In genomic region chr3:69999191-70000027, GRCh38 we compare ENCODE assay signal across 10 cellular contexts. TPM values are rescaled to one million over a fixed set of nuclear protein-coding genes. Genes with fewer than 3 reads are reported as not detected.
DNase-seq lines count a peak whose midpoint lies in the region; ATAC-seq, FAIRE-seq and TF ChIP-seq lines count a peak whose summit lies in the region.
"Had no signal": no experiment of that assay in that cellular context is flagged by ENCODE, and none has a peak within 500 bp of the region (broad histone marks: within the 10 kb centered on the region; RNA-seq: fewer than 3 reads in every experiment).

SAMMSON (plus strand) TSS chr3:69999733.

- H3K27ac ChIP-seq in PC-9, result no peak within 1 kb of the TSS
- peak within 1 kb of the TSS; percentile 3 to 57 (median 25) for H3K27ac ChIP-seq in pancreas

- DNase-seq in DMS53 (lab: John Stamatoyannopoulos, UW), result peak; percentile 90
- no peak for DNase-seq in PC-9
- peak; percentile 11 for DNase-seq in epithelial cell of esophagus (ENCODE audit: low read depth)
- DNase-seq in pancreas, result peak in 1 of 6 donors; percentile 3
- DNase-seq in D721Med (ENCODE audit: insufficient read length, low spot score), result no peak
- no peak for DNase-seq in G401 (ENCODE audit: low spot score)
- DNase-seq in cerebellum (ENCODE audit: low spot score), result no peak
- DNase-seq: activated CD8-positive, alpha-beta T cell treated with anti-CD3 and anti-CD28 coated beads for 36 hours; GDM1 had no signal

- ATAC-seq in pancreas (peak; percentile 28 to 63 (median 56)), HG03520 (IDR thresholded peaks at IDR 0.05; ENCODE audit: unreplicated experiment) (no peak)
- ATAC-seq: activated CD8-positive, alpha-beta T cell treated with anti-CD3 and anti-CD28 coated beads for 36 hours had no signal

- POLR2A ChIA-PET in PC-9 (lab: Charles Lee; ENCODE audit: unreplicated experiment), result no interaction called here

- H3K4me2 ChIP-seq in PC-9, result peak within 1 kb of the TSS; percentile 44

- no peaks in the 10 kb centered on the region for H3K4me1 ChIP-seq in PC-9 (replicated peaks; ENCODE audit: insufficient read depth)
- no peaks in the 10 kb centered on the region for H3K4me1 ChIP-seq in pancreas

- in situ Hi-C loops in G401 (cut with HindIII; ENCODE audit: low sequenced_read_pairs), result no loop called here

- H3F3A ChIP-seq in PC-9 (ENCODE audit: insufficient read depth, low read depth), result no peaks in the 10 kb centered on the region

- H3K9me2 ChIP-seq in PC-9 (ENCODE audit: insufficient read depth), result no peaks in the 10 kb centered on the region

- no peaks in the 10 kb centered on the region for H3K79me2 ChIP-seq in PC-9 (ENCODE audit: low read depth)

- H3K27me3 ChIP-seq in PC-9 (ENCODE audit: insufficient read depth, low read depth) (peaks cover 29% of the 10 kb centered on the region), pancreas (no peaks in the 10 kb centered on the region)

- no TSS peak for BruUV-seq in PC-9 (replicated peaks; lab: Mats Ljungman, UMichigan)

- intact Hi-C loops in PC-9 (cut with micrococcal nuclease; ENCODE audit: unreplicated experiment), result no loop called here
- intact Hi-C loops in pancreas (cut with DNase I), result no loop called here

- H3K36me3 ChIP-seq in PC-9 (ENCODE audit: low read depth) (no peaks in the 10 kb centered on the region), pancreas (no peaks in the 10 kb centered on the region)

- H3K9me3 ChIP-seq in PC-9 (ENCODE audit: insufficient read depth, low read depth), result no peaks in the 10 kb centered on the region
- no peaks in the 10 kb centered on the region for H3K9me3 ChIP-seq in pancreas

- H4K20me1 ChIP-seq in PC-9 (ENCODE audit: insufficient read depth), result no peaks in the 10 kb centered on the region

- 80 to 84% methylated on average over 28 of the region's 28 CpGs for WGBS in pancreas, 2 donors

- FAIRE-seq in pancreas (lab: Jason Lieb, UNC), result peak; percentile 13
- FAIRE-seq in D721Med (lab: Jason Lieb, UNC), result no peak

- no peak within 1 kb of the TSS for H2AFZ ChIP-seq in PC-9

- TF ChIP-seq CTCF in PC-9 (conservative IDR thresholded peaks at IDR 0.05), result no peak
- TF ChIP-seq CTCF in epithelial cell of esophagus (IDR thresholded peaks at IDR 0.05; ENCODE audit: insufficient read depth, low read depth, low read length, missing control alignments), result no peak
- TF ChIP-seq CTCF in pancreas (IDR thresholded peaks at IDR 0.05), result no peak
- no peak for TF ChIP-seq CTCF in D721Med (IDR thresholded peaks at IDR 0.05; ENCODE audit: insufficient read depth, missing control alignments)

- no peak within 1 kb of the TSS for H3K4me3 ChIP-seq in PC-9
- H3K4me3 ChIP-seq in epithelial cell of esophagus (ENCODE audit: low read length), result no peak within 1 kb of the TSS
- peak within 1 kb of the TSS in 1 of 4 donors; percentile 2 for H3K4me3 ChIP-seq in pancreas

- CTCF ChIA-PET in PC-9 (lab: Charles Lee), result no interaction called here

RNA-seq across cellular contexts. Expression of gene SAMMSON, which starts in this region (rescaled TPM):
- total RNA-seq in PC-9 (2021), result not detected in 2 replicates
- under 1 TPM in 1 of 6 donors, not detected in 5; 0.14 TPM for total RNA-seq in pancreas
- polyA plus RNA-seq in pancreas, result not detected
- not detected in 2 replicates for total RNA-seq in G401 (2014; rRNA removed; shearing (Covaris generic))
- total RNA-seq in cerebellum, result not detected
- total RNA-seq: activated CD8-positive, alpha-beta T cell treated with anti-CD3 and anti-CD28 coated beads for 36 hours had no signal

Comparison
In these comparisons a context has a peak if more than half of its experiments do, and no peak if none do; other contexts are left out.
1. Peak in ATAC-seq and H3K27ac ChIP-seq in pancreas; RNA of the gene not detected or under 1 TPM.
2. DNase-seq: peak in DMS53 (single experiment) and epithelial cell of esophagus (single experiment); none in PC-9 (0 of 2), D721Med (single experiment), G401 (single experiment) and cerebellum (single experiment).